In genomic region chr2:201257381-201257940, GRCh38 we compare ENCODE assay signal across 8 cellular contexts. TPM values are rescaled to one million over a fixed set of nuclear protein-coding genes. Genes with fewer than 3 reads are reported as not detected.
DNase-seq lines count a peak whose midpoint lies in the region; ATAC-seq and TF ChIP-seq lines count a peak whose summit lies in the region.

No MANE protein-coding gene starts in this region.

- H3K27me3 ChIP-seq in CD4-positive, CD25-positive, alpha-beta regulatory T cell (ENCODE audit: control insufficient read depth, insufficient read depth, low read length): no peaks in the 10 kb centered on the region

- peak overlapping the region; percentile 96 to 99 (median 98) for H3K27ac Mint-ChIP-seq in CD4-positive, CD25-positive, alpha-beta regulatory T cell
- peak overlapping the region; percentile 93 for H3K27ac Mint-ChIP-seq in type B pancreatic cell

- H3K4me3 ChIP-seq in CD4-positive, CD25-positive, alpha-beta regulatory T cell (ENCODE audit: low read depth, low read length): peak overlapping the region; percentile 100

- H3K9me3 ChIP-seq in CD4-positive, CD25-positive, alpha-beta regulatory T cell (ENCODE audit: control insufficient read depth in 2 of 2, low read length in 2 of 2): no peaks in the 10 kb centered on the region

- peaks cover 18% of the 10 kb centered on the region for H3K36me3 Mint-ChIP-seq in CD4-positive, CD25-positive, alpha-beta regulatory T cell
- no peaks in the 10 kb centered on the region for H3K36me3 Mint-ChIP-seq in type B pancreatic cell

- H3K4me1 ChIP-seq in CD4-positive, CD25-positive, alpha-beta regulatory T cell (ENCODE audit: control insufficient read depth, insufficient read depth, low read length, poor library complexity, severe bottlenecking): peaks cover 85% of the 10 kb centered on the region

- DNase-seq in CD4-positive, CD25-positive, alpha-beta regulatory T cell: peak; percentile 42 to 69 (median 68)
- DNase-seq in T follicular helper cell (ENCODE audit: low read depth): peak; percentile 48
- peak in 1 of 61 donors; percentile 11 for DNase-seq in caudate nucleus (lab: John Stamatoyannopoulos, UW)
- DNase-seq in medulla oblongata (ENCODE audit: extremely low spot score): peak; percentile 60
- no peak for DNase-seq in type B pancreatic cell (ENCODE audit: extremely low spot score, unreplicated experiment)
- no peak for DNase-seq in NCI-H1694 (lab: John Stamatoyannopoulos, UW)

- H3K4me1 Mint-ChIP-seq in CD4-positive, CD25-positive, alpha-beta regulatory T cell: peaks cover 14 to 80% (median 45%) of the 10 kb centered on the region in 4 donors
- peaks cover 16% of the 10 kb centered on the region for H3K4me1 Mint-ChIP-seq in type B pancreatic cell (ENCODE audit: unreplicated experiment)

- peak; percentile 7 to 9 for ATAC-seq in CD4-positive, CD25-positive, alpha-beta regulatory T cell (ENCODE audit: low read depth in 2 of 2)
- ATAC-seq in GM19452 (IDR thresholded peaks at IDR 0.05; ENCODE audit: unreplicated experiment) (peak; percentile 52), HG03457 (IDR thresholded peaks at IDR 0.05; ENCODE audit: unreplicated experiment) (peak; percentile 39)

- TF ChIP-seq CTCF in type B pancreatic cell (conservative IDR thresholded peaks at IDR 0.05): no peak

- no peaks in the 10 kb centered on the region for H3K9me3 Mint-ChIP-seq in CD4-positive, CD25-positive, alpha-beta regulatory T cell
- H3K9me3 Mint-ChIP-seq in type B pancreatic cell: no peaks in the 10 kb centered on the region

- no peaks in the 10 kb centered on the region for H3K36me3 ChIP-seq in CD4-positive, CD25-positive, alpha-beta regulatory T cell (ENCODE audit: control insufficient read depth, insufficient read depth, low read length)

- peaks cover 9% of the 10 kb centered on the region for H3K27me3 Mint-ChIP-seq in CD4-positive, CD25-positive, alpha-beta regulatory T cell
- no peaks in the 10 kb centered on the region for H3K27me3 Mint-ChIP-seq in type B pancreatic cell

- peak overlapping the region; percentile 98 for H3K27ac ChIP-seq in CD4-positive, CD25-positive, alpha-beta regulatory T cell (ENCODE audit: insufficient read depth, low read length, poor library complexity, severe bottlenecking)
- peak overlapping the region; percentile 42 for H3K27ac ChIP-seq in caudate nucleus (ENCODE audit: low read depth, low read length)

- H3K4me3 Mint-ChIP-seq in CD4-positive, CD25-positive, alpha-beta regulatory T cell: peak overlapping the region; percentile 88 to 100 (median 92)
- H3K4me3 Mint-ChIP-seq in type B pancreatic cell: peak overlapping the region; percentile 83

RNA-seq across cellular contexts. Expression of gene CASP8, which starts 2.9 kb away (rescaled TPM):
- 254 TPM for total RNA-seq in CD4-positive, CD25-positive, alpha-beta regulatory T cell
- 100 to 1,000 TPM in 1 of 4 donors, 10 to 100 TPM in 3; 63.8 to 112 (median 94.1) TPM for polyA plus RNA-seq in CD4-positive, CD25-positive, alpha-beta regulatory T cell
- 6.0 and 12.9 TPM in 2 replicates for total RNA-seq in type B pancreatic cell (ENCODE audit: low replicate concordance)

Comparison
In these comparisons a context has a peak if more than half of its experiments do, and no peak if none do; other contexts are left out.
1. DNase-seq: peak in CD4-positive, CD25-positive, alpha-beta regulatory T cell (3 of 3), T follicular helper cell (single experiment) and medulla oblongata (single experiment); none in type B pancreatic cell (single experiment) and NCI-H1694 (single experiment).
2. RNA of gene CASP8, which starts 2.9 kb away (total RNA-seq): 254 TPM in CD4-positive, CD25-positive, alpha-beta regulatory T cell (single experiment); 6.0 to 12.9 TPM in type B pancreatic cell; every median in the first group is over 10 times any median in the second.
3. Peak in every context shown above with its lines, with median percentiles within 50 percentile points of each other: ATAC-seq.